Comparison of ENCODE assay signal across 8 cellular contexts in the genomic region with DNA sequence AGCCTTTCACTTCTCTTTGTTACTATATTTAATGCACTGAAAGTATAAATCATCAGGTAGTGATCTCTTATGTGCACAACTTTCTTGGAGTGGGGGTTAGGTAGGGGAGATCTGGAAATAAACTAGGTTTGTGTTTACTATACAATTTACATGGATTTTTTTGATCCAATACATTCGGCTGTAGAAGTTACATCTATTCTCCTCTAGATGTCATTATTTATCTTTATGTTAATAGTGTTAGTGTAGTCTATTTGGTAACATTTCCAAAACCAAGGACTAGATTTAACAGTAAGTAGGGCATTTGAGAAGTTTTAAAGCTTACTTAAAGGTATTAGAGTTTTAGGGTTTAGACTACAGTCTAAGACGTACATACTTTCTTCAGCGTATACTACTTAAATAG. TPM values are rescaled to one million over a fixed set of nuclear protein-coding genes. Genes with fewer than 3 reads are reported as not detected.
A peak's percentile ranks its signal among the peaks of the same experiment; 100 is the strongest.
DNase-seq lines count a peak whose midpoint lies in the region; ATAC-seq and TF ChIP-seq lines count a peak whose summit lies in the region.

No MANE protein-coding gene starts in this region.

- H3K9me3 Mint-ChIP-seq in CD14-positive monocyte, result peaks cover 0 to 1% (median 0%) of the 10 kb centered on the region in 7 donors

- no peaks in the 10 kb centered on the region for H4K20me1 ChIP-seq in hepatocyte (ENCODE audit: insufficient read depth, poor library complexity, severe bottlenecking)

- H3K27me3 Mint-ChIP-seq in CD14-positive monocyte (ENCODE audit: low read depth in 3 of 3) (no peaks in the 10 kb centered on the region), T-helper 17 cell (no peaks in the 10 kb centered on the region)

- no peak overlapping the region for H3K4me2 ChIP-seq in hepatocyte

- WGBS in hepatocyte (ENCODE audit: low lambda C conversion rate, missing lambda C conversion rate), result 86% methylated on average over 3 of the region's 3 CpGs

- no peaks in the 10 kb centered on the region for H3K36me3 ChIP-seq in hepatocyte (replicated peaks; ENCODE audit: insufficient read depth, low read depth)

- intact Hi-C loops in CD14-positive monocyte (cut with micrococcal nuclease), result loop anchor here (1.0 to 5.0 kb wide), 3 partner anchors 94 to 114 kb away; no protein-coding TSS in a partner anchor

- H3K9me3 ChIP-seq in T-helper 17 cell (ENCODE audit: control insufficient read depth, low read length, poor library complexity, severe bottlenecking), result no peaks in the 10 kb centered on the region
- H3K9me3 ChIP-seq in hepatocyte (ENCODE audit: low read depth), result no peaks in the 10 kb centered on the region

- no peak overlapping the region for H3K4me3 ChIP-seq in hepatocyte

- no peaks in the 10 kb centered on the region for H3K27me3 ChIP-seq in hepatocyte

- H3K4me1 Mint-ChIP-seq in CD14-positive monocyte, result peaks cover 21% of the 10 kb centered on the region
- H3K4me1 Mint-ChIP-seq in T-helper 17 cell, result peaks cover 28% of the 10 kb centered on the region

- peak; percentile 74 for TF ChIP-seq CTCF in CD14-positive monocyte (IDR thresholded peaks at IDR 0.05)
- peak; percentile 56 for TF ChIP-seq CTCF in hepatocyte (IDR thresholded peaks at IDR 0.05; ENCODE audit: poor library complexity)

- H3K4me1 ChIP-seq in hepatocyte (ENCODE audit: insufficient read depth), result peaks cover 7% of the 10 kb centered on the region

- ATAC-seq in T-helper 17 cell (peak; percentile 77), GM21619 (IDR thresholded peaks at IDR 0.05; ENCODE audit: unreplicated experiment) (no peak), GM18870 (IDR thresholded peaks at IDR 0.05; ENCODE audit: unreplicated experiment) (no peak), HG02973 (IDR thresholded peaks at IDR 0.05; ENCODE audit: unreplicated experiment) (no peak)

- H3K4me3 Mint-ChIP-seq in CD14-positive monocyte, result no peak overlapping the region
- H3K4me3 Mint-ChIP-seq in T-helper 17 cell, result no peak overlapping the region

- DNase-seq in CD14-positive monocyte (ENCODE audit: low spot score) (no peak), HCEC 1CT (peak; percentile 60), T-helper 17 cell (no peak), hepatocyte (ENCODE audit: low spot score) (no peak), cortex of kidney (lab: John Stamatoyannopoulos, UW) (no peak)

- no peak overlapping the region for H2AFZ ChIP-seq in hepatocyte

- H3K79me2 ChIP-seq in hepatocyte, result peaks cover 12% of the 10 kb centered on the region

- peaks cover 50 to 68% of the 10 kb centered on the region in 2 donors for H3K36me3 Mint-ChIP-seq in CD14-positive monocyte
- peaks cover 7% of the 10 kb centered on the region for H3K36me3 Mint-ChIP-seq in T-helper 17 cell (ENCODE audit: low read depth)

- peak overlapping the region in 2 of 7 donors; percentile 15 to 55 for H3K27ac Mint-ChIP-seq in CD14-positive monocyte
- H3K27ac Mint-ChIP-seq in T-helper 17 cell, result peak overlapping the region; percentile 57

- no peaks in the 10 kb centered on the region for H3K9me2 ChIP-seq in hepatocyte (replicated peaks; ENCODE audit: insufficient read depth)

- no peak overlapping the region for H3K27ac ChIP-seq in hepatocyte

RNA-seq across cellular contexts. Expression of gene VPS45, which starts 5.4 kb away (rescaled TPM):
- polyA plus RNA-seq in CD14-positive monocyte (10 to 100 TPM; 36.8 to 41.9 TPM), hepatocyte (23.8 and 26.7 TPM in 2 replicates)
- total RNA-seq in T-helper 17 cell (10 to 100 TPM; 17.5 to 18.4 TPM), hepatocyte (35.8 and 37.1 TPM in 2 replicates)
